In the genomic region with DNA sequence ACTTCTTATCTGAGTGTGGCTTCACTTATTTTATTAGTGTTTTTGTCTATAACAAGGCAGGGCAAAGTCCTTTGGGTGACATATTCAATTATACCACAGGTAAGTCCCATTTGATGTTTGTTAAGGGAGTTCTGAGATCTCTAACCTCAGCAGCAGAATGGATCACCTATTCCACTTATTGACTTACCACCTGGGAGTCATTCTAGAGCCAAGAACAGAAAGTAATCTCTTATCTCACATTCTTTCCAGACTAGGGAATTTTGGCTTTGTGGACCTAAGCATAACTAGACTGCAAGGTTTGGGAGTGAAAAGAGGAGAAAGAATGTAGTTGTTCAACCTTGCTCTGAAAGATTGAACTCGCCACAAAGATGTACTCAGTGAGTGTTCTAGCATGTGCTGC, we compare ENCODE assay signal across 32 cellular contexts. TPM values are rescaled to one million over a fixed set of nuclear protein-coding genes. Genes with fewer than 3 reads are reported as not detected.
"Had no signal": no experiment of that assay in that cellular context is flagged by ENCODE, and none has a peak within 500 bp of the region (broad histone marks: within the 10 kb centered on the region; RNA-seq: fewer than 3 reads in every experiment).

No MANE protein-coding gene starts in this region.

- H3K27ac Mint-ChIP-seq: mesothelial cell of epicardium; naive thymus-derived CD8-positive, alpha-beta T cell; nephron; stimulated activated effector memory CD8-positive, alpha-beta T cell treated with anti-CD3 and anti-CD28 coated beads, Interleukin-12 subunit alpha, Interleukin-12 subunit beta, amount 100 ng/mL, for 72 hours; stimulated activated naive CD8-positive, alpha-beta T cell treated with anti-CD3 and anti-CD28 coated beads, Interleukin-15, Interleukin-2, amounts not matched to agents 100 ng/mL and 50 ng/mL, for 24 hours had no signal

- FAIRE-seq: keratinocyte, urothelium cell line had no signal

- DNase-seq: heart right ventricle; hippocampal formation; kidney glomerular epithelial cell; left cardiac atrium; left lung; mesendoderm; naive thymus-derived CD8-positive, alpha-beta T cell; occipital lobe; retina; right cardiac atrium; spleen; stimulated activated CD4-positive, alpha-beta T cell treated with anti-CD3 and anti-CD28 coated beads, Interleukin-4, amount 100 ng/mL, for 24 hours; stimulated activated naive CD4-positive, alpha-beta T cell; tibial artery; upper lobe of right lung had no signal

- H3K4me3 Mint-ChIP-seq: mesothelial cell of epicardium; naive thymus-derived CD8-positive, alpha-beta T cell; nephron; neural crest cell; stimulated activated effector memory CD8-positive, alpha-beta T cell treated with anti-CD3 and anti-CD28 coated beads, Interleukin-12 subunit alpha, Interleukin-12 subunit beta, amount 100 ng/mL, for 72 hours; stimulated activated naive CD8-positive, alpha-beta T cell treated with anti-CD3 and anti-CD28 coated beads, Interleukin-15, Interleukin-2, amounts not matched to agents 100 ng/mL and 50 ng/mL, for 24 hours had no signal

- H3K9me3 Mint-ChIP-seq: mesothelial cell of epicardium; naive thymus-derived CD8-positive, alpha-beta T cell; nephron; neural crest cell; stimulated activated effector memory CD8-positive, alpha-beta T cell treated with anti-CD3 and anti-CD28 coated beads, Interleukin-12 subunit alpha, Interleukin-12 subunit beta, amount 100 ng/mL, for 72 hours; stimulated activated naive CD8-positive, alpha-beta T cell treated with anti-CD3 and anti-CD28 coated beads, Interleukin-15, Interleukin-2, amounts not matched to agents 100 ng/mL and 50 ng/mL, for 24 hours had no signal

- H3K4me3 ChIP-seq: heart right ventricle, left lung, lung, prostate gland, skin epidermis, spleen, suprapubic skin, thoracic aorta, tibial artery, upper lobe of right lung had no signal

- H3K4me1 ChIP-seq: prostate gland, spleen, suprapubic skin, upper lobe of right lung had no signal

- H3K36me3 ChIP-seq: heart right ventricle, left lung, neutrophil, prostate gland, spleen, suprapubic skin, thoracic aorta, tibial artery, upper lobe of right lung had no signal

- H3K36me3 Mint-ChIP-seq: mesothelial cell of epicardium; naive thymus-derived CD8-positive, alpha-beta T cell; stimulated activated effector memory CD8-positive, alpha-beta T cell treated with anti-CD3 and anti-CD28 coated beads, Interleukin-12 subunit alpha, Interleukin-12 subunit beta, amount 100 ng/mL, for 72 hours had no signal

- H3K4me1 Mint-ChIP-seq: naive thymus-derived CD8-positive, alpha-beta T cell; neural crest cell; stimulated activated effector memory CD8-positive, alpha-beta T cell treated with anti-CD3 and anti-CD28 coated beads, Interleukin-12 subunit alpha, Interleukin-12 subunit beta, amount 100 ng/mL, for 72 hours had no signal

- H3K27ac ChIP-seq: heart right ventricle, left lung, neutrophil, prostate gland, skin epidermis, spleen, suprapubic skin, thoracic aorta, tibial artery, upper lobe of right lung had no signal

- H3K27me3 ChIP-seq: heart right ventricle, left lung, neutrophil, spleen, tibial artery, upper lobe of right lung had no signal

- H3K9me3 ChIP-seq: heart right ventricle, left lung, neutrophil, prostate gland, spleen, suprapubic skin, thoracic aorta, tibial artery, upper lobe of right lung had no signal

RNA-seq across cellular contexts. Expression of gene FNDC7, which starts 13.2 kb away (rescaled TPM):
- total RNA-seq: left cardiac atrium, left lung, lower leg skin, neural crest cell, occipital lobe, osteocyte, sciatic nerve, subcutaneous adipose tissue, thoracic aorta, upper lobe of right lung had no signal
- polyA plus RNA-seq: heart right ventricle; naive thymus-derived CD8-positive, alpha-beta T cell; right cardiac atrium had no signal
